Comparison of ENCODE assay signal across 11 cellular contexts in genomic region chr9:90099262-90099982, GRCh38.
DNase-seq lines count a peak whose midpoint lies in the region; ATAC-seq and TF ChIP-seq lines count a peak whose summit lies in the region.
"Had no signal": no experiment of that assay in that cellular context is flagged by ENCODE, and none has a peak within 500 bp of the region (broad histone marks: within the 10 kb centered on the region; RNA-seq: fewer than 3 reads in every experiment).

No MANE protein-coding gene starts in this region.

- H3K9me2 ChIP-seq in SK-N-SH, result no peaks in the 10 kb centered on the region

- H3K9ac ChIP-seq in SK-N-SH, result no peak overlapping the region
- H3K9ac ChIP-seq: BLaER1 treated with 17β-estradiol and CSF1 and Interleukin-3, amounts not matched to agents 10 nM and 100 nM had no signal

- WGBS in SK-N-SH (ENCODE audit: low lambda C conversion rate), result 53% methylated on average over 9 of the region's 9 CpGs

- H3K9me3 Mint-ChIP-seq in natural killer cell treated with Interleukin-12 subunit alpha and Interleukin-12 subunit beta and Interleukin-15 and Interleukin-18, amount 100 ng/mL, for 72 hours, result no peaks in the 10 kb centered on the region
- H3K9me3 Mint-ChIP-seq: activated B cell treated with CpG ODN at 0.5 μM for 24 hours had no signal

- H3K4me3 Mint-ChIP-seq in natural killer cell treated with Interleukin-12 subunit alpha and Interleukin-12 subunit beta and Interleukin-15 and Interleukin-18, amount 100 ng/mL, for 72 hours, result no peak overlapping the region
- H3K4me3 Mint-ChIP-seq: activated B cell treated with CpG ODN at 0.5 μM for 24 hours had no signal

- DNase-seq in SK-N-SH, result peak; percentile 43
- peak; percentile 60 for DNase-seq in NCI-H2171 treated with DMSO at 0.1 percent for 48 hours (lab: John Stamatoyannopoulos, UW)
- DNase-seq in epithelial cell of proximal tubule (ENCODE audit: low read depth), result no peak
- DNase-seq in pons (ENCODE audit: low spot score), result peak; percentile 75
- DNase-seq in ureter (ENCODE audit: low spot score), result no peak
- DNase-seq in iPS-NIHi11 (ENCODE audit: low spot score), result no peak
- DNase-seq in natural killer cell treated with Interleukin-12 subunit alpha and Interleukin-12 subunit beta and Interleukin-15 and Interleukin-18, amount 100 ng/mL, for 72 hours (ENCODE audit: low spot score), result no peak
- DNase-seq: activated B cell treated with CpG ODN at 0.5 μM for 24 hours had no signal

- no peaks in the 10 kb centered on the region for H3K36me3 Mint-ChIP-seq in natural killer cell treated with Interleukin-12 subunit alpha and Interleukin-12 subunit beta and Interleukin-15 and Interleukin-18, amount 100 ng/mL, for 72 hours

- no peak overlapping the region for H3K27ac Mint-ChIP-seq in natural killer cell treated with Interleukin-12 subunit alpha and Interleukin-12 subunit beta and Interleukin-15 and Interleukin-18, amount 100 ng/mL, for 72 hours
- H3K27ac Mint-ChIP-seq: activated B cell treated with CpG ODN at 0.5 μM for 24 hours had no signal

- no peaks in the 10 kb centered on the region for H3K79me2 ChIP-seq in SK-N-SH (ENCODE audit: insufficient read depth)

- no peaks in the 10 kb centered on the region for H3K27me3 ChIP-seq in SK-N-SH (ENCODE audit: insufficient read depth)
- H3K27me3 ChIP-seq: BLaER1 treated with 17β-estradiol and CSF1 and Interleukin-3, amounts not matched to agents 10 nM and 100 nM had no signal

- peak; percentile 89 for TF ChIP-seq RAD21 in SK-N-SH (IDR thresholded peaks at IDR 0.05; ENCODE audit: low read length)

- CTCF ChIA-PET in SK-N-SH (lab: Yijun Ruan, JAX), result interaction anchor here (0.6 to 9.1 kb wide), 46 partner anchors 11 to 1311 kb away, joined by 3 to 604 read pairs (median 4); partner anchors contain the start of gene GADD45G

- no peaks in the 10 kb centered on the region for H3K36me3 ChIP-seq in SK-N-SH (replicated peaks in 1 of 2; ENCODE audit: control insufficient read depth in 1 of 2, insufficient read depth in 2 of 2, low read length in 1 of 2)
- H3K36me3 ChIP-seq: BLaER1 treated with 17β-estradiol and CSF1 and Interleukin-3, amounts not matched to agents 10 nM and 100 nM; neutrophil had no signal

- H3K4me1 Mint-ChIP-seq in natural killer cell treated with Interleukin-12 subunit alpha and Interleukin-12 subunit beta and Interleukin-15 and Interleukin-18, amount 100 ng/mL, for 72 hours (ENCODE audit: low read depth in 2 of 2), result peaks cover 4 to 7% of the 10 kb centered on the region in 2 donors

- H3K4me3 ChIP-seq in SK-N-SH (ENCODE audit: low read depth in 2 of 2, low read length in 1 of 2), result peak overlapping the region in 1 of 2 experiments; percentile 41; a peak in 1 of 4 replicates
- H3K4me3 ChIP-seq in epithelial cell of proximal tubule (ENCODE audit: low read depth, low read length), result no peak overlapping the region
- H3K4me3 ChIP-seq: BLaER1 treated with 17β-estradiol and CSF1 and Interleukin-3, amounts not matched to agents 10 nM and 100 nM had no signal

- no peaks in the 10 kb centered on the region for H4K20me1 ChIP-seq in SK-N-SH (ENCODE audit: insufficient read depth)

- TF ChIP-seq EP300 in SK-N-SH (IDR thresholded peaks at IDR 0.05; ENCODE audit: borderline replicate concordance in 1 of 2, low read depth in 1 of 2, low read length in 1 of 2), result no peak

- no peaks in the 10 kb centered on the region for H3F3A ChIP-seq in SK-N-SH (replicated peaks; ENCODE audit: insufficient read depth)

- peaks cover 0 to 2% of the 10 kb centered on the region in 2 donors for H3K27me3 Mint-ChIP-seq in natural killer cell treated with Interleukin-12 subunit alpha and Interleukin-12 subunit beta and Interleukin-15 and Interleukin-18, amount 100 ng/mL, for 72 hours
- H3K27me3 Mint-ChIP-seq: activated B cell treated with CpG ODN at 0.5 μM for 24 hours had no signal

- no peaks in the 10 kb centered on the region for H3K9me3 ChIP-seq in SK-N-SH
- H3K9me3 ChIP-seq: BLaER1 treated with 17β-estradiol and CSF1 and Interleukin-3, amounts not matched to agents 10 nM and 100 nM; neutrophil had no signal

- H3K4me1 ChIP-seq in SK-N-SH (ENCODE audit: control insufficient read depth in 1 of 2, insufficient read depth in 2 of 2, low read depth in 1 of 2, low read length in 1 of 2), result peaks cover 0 to 17% of the 10 kb centered on the region in 2 experiments; a peak in 1 of 4 replicates

- POLR2A ChIA-PET in SK-N-SH (lab: Yijun Ruan, JAX), result interaction anchor here (1.0 to 1.7 kb wide), 3 partner anchors 424 to 496 kb away, joined by 4 to 13 read pairs (median 11); partner anchors contain the start of gene GADD45G

- no peak for ATAC-seq in SK-N-SH treated with all-trans-retinoic acid at 6 μM for 48 hours
- ATAC-seq in natural killer cell treated with Interleukin-12 subunit alpha and Interleukin-12 subunit beta and Interleukin-15 and Interleukin-18, amount 100 ng/mL, for 72 hours, result no peak

- no peak overlapping the region for H3K27ac ChIP-seq in SK-N-SH (ENCODE audit: low read depth in 2 of 2, low read length in 1 of 2)
- H3K27ac ChIP-seq: BLaER1 treated with 17β-estradiol and CSF1 and Interleukin-3, amounts not matched to agents 10 nM and 100 nM; neutrophil had no signal

- H3K4me2 ChIP-seq in SK-N-SH, result no peak overlapping the region
- H3K4me2 ChIP-seq: BLaER1 treated with 17β-estradiol and CSF1 and Interleukin-3, amounts not matched to agents 10 nM and 100 nM had no signal

- peak; percentile 32; the same call in 1 of the 2 replicates for TF ChIP-seq CTCF in SK-N-SH (IDR thresholded peaks at IDR 0.05)
- peak; percentile 66 for TF ChIP-seq CTCF in epithelial cell of proximal tubule (conservative IDR thresholded peaks at IDR 0.05; ENCODE audit: low read depth, low read length)

- no peak overlapping the region for H2AFZ ChIP-seq in SK-N-SH (ENCODE audit: low read depth)

TF ChIP-seq in SK-N-SH, 30 proteins besides CTCF, POLR2A, EP300 and RAD21:
- peak; percentile 68 for TF ChIP-seq SMC3 (IDR thresholded peaks at IDR 0.05; ENCODE audit: low read depth, low read length)
- TF ChIP-seq GABPA (IDR thresholded peaks at IDR 0.05; ENCODE audit: low read depth), result no peak

TF ChIP-seq in SK-N-SH treated with all-trans-retinoic acid at 6 μM for 48 hours, 23 proteins besides CTCF, POLR2A, EP300 and RAD21 (continues in another document):
- TF ChIP-seq, protein P1, sequence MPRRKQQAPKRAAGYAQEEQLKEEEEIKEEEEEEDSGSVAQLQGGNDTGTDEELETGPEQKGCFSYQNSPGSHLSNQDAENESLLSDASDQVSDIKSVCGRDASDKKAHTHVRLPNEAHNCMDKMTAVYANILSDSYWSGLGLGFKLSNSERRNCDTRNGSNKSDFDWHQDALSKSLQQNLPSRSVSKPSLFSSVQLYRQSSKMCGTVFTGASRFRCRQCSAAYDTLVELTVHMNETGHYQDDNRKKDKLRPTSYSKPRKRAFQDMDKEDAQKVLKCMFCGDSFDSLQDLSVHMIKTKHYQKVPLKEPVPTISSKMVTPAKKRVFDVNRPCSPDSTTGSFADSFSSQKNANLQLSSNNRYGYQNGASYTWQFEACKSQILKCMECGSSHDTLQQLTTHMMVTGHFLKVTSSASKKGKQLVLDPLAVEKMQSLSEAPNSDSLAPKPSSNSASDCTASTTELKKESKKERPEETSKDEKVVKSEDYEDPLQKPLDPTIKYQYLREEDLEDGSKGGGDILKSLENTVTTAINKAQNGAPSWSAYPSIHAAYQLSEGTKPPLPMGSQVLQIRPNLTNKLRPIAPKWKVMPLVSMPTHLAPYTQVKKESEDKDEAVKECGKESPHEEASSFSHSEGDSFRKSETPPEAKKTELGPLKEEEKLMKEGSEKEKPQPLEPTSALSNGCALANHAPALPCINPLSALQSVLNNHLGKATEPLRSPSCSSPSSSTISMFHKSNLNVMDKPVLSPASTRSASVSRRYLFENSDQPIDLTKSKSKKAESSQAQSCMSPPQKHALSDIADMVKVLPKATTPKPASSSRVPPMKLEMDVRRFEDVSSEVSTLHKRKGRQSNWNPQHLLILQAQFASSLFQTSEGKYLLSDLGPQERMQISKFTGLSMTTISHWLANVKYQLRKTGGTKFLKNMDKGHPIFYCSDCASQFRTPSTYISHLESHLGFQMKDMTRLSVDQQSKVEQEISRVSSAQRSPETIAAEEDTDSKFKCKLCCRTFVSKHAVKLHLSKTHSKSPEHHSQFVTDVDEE (CRISPR knock-in tag; IDR thresholded peaks at IDR 0.05), result no peak
- TF ChIP-seq TCF4 (CRISPR knock-in tag; IDR thresholded peaks at IDR 0.05; ENCODE audit: borderline replicate concordance) (no peak), ZC3H10 (CRISPR knock-in tag; IDR thresholded peaks at IDR 0.05) (no peak), ISL1 (CRISPR knock-in tag; IDR thresholded peaks at IDR 0.05) (no peak), ESRRG (CRISPR knock-in tag; IDR thresholded peaks at IDR 0.05) (no peak), ZFP30 (CRISPR knock-in tag; IDR thresholded peaks at IDR 0.05) (no peak), OSR1 (CRISPR knock-in tag; IDR thresholded peaks at IDR 0.05) (no peak), CREB5 (CRISPR knock-in tag; IDR thresholded peaks at IDR 0.05; ENCODE audit: low read depth) (no peak), ZNF565 (CRISPR knock-in tag; conservative IDR thresholded peaks at IDR 0.05; ENCODE audit: low read depth) (no peak), RARB (CRISPR knock-in tag; IDR thresholded peaks at IDR 0.05) (no peak)
- TF ChIP-seq, protein P2, sequence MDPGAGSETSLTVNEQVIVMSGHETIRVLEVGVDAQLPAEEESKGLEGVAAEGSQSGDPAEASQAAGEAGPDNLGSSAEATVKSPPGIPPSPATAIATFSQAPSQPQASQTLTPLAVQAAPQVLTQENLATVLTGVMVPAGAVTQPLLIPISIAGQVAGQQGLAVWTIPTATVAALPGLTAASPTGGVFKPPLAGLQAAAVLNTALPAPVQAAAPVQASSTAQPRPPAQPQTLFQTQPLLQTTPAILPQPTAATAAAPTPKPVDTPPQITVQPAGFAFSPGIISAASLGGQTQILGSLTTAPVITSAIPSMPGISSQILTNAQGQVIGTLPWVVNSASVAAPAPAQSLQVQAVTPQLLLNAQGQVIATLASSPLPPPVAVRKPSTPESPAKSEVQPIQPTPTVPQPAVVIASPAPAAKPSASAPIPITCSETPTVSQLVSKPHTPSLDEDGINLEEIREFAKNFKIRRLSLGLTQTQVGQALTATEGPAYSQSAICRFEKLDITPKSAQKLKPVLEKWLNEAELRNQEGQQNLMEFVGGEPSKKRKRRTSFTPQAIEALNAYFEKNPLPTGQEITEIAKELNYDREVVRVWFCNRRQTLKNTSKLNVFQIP (CRISPR knock-in tag; IDR thresholded peaks at IDR 0.05; ENCODE audit: borderline replicate concordance, low read depth), result no peak

Comparison
In these comparisons a context has a peak if more than half of its experiments do, and no peak if none do; other contexts are left out.
1. DNase-seq: peak in SK-N-SH (single experiment), NCI-H2171 treated with DMSO at 0.1 percent for 48 hours (single experiment) and pons (single experiment); none in epithelial cell of proximal tubule (single experiment), ureter (single experiment), iPS-NIHi11 (single experiment) and natural killer cell treated with Interleukin-12 subunit alpha and Interleukin-12 subunit beta and Interleukin-15 and Interleukin-18, amount 100 ng/mL, for 72 hours (single experiment).